In genomic region chr17:1474402-1475189, GRCh38 we compare ENCODE assay signal across 12 cellular contexts. TPM values are rescaled to one million over a fixed set of nuclear protein-coding genes. Genes with fewer than 3 reads are reported as not detected.
A peak's percentile ranks its signal among the peaks of the same experiment; 100 is the strongest.
DNase-seq lines count a peak whose midpoint lies in the region; ATAC-seq and TF ChIP-seq lines count a peak whose summit lies in the region.
"Had no signal": no experiment of that assay in that cellular context is flagged by ENCODE, and none has a peak within 500 bp of the region (broad histone marks: within the 10 kb centered on the region; RNA-seq: fewer than 3 reads in every experiment).

No MANE protein-coding gene starts in this region.

- intact Hi-C loops in gastrocnemius medialis (cut with DNase I; ENCODE audit: low total_unique reads) = no loop called here

- peak; percentile 49 for DNase-seq in CD1c-positive myeloid dendritic cell (ENCODE audit: extremely low spot score)
- peak; percentile 81 for DNase-seq in glomerular visceral epithelial cell (ENCODE audit: extremely low spot score)
- no peak for DNase-seq in NCI-H1092 (lab: John Stamatoyannopoulos, UW)
- DNase-seq in activated T-cell treated with anti-CD3 and anti-CD28 coated beads, Interleukin-2, amount 50 U/mL, for 24 hours = no peak
- no peak for DNase-seq in NCI-H526 treated with DMSO at 0.1 percent for 48 hours (lab: John Stamatoyannopoulos, UW)
- DNase-seq in gastrocnemius medialis = no peak
- DNase-seq: NCI-H1436, RPMI8226 had no signal

- H3K27ac ChIP-seq in gastrocnemius medialis = peak overlapping the region in 1 of 4 donors; percentile 31
- H3K27ac ChIP-seq: epithelial cell of prostate, prostate gland had no signal

- peaks cover 17% of the 10 kb centered on the region for H3K4me1 Mint-ChIP-seq in activated T-cell treated with anti-CD3 and anti-CD28 coated beads, Interleukin-2, amount 50 U/mL, for 24 hours (ENCODE audit: low read depth)

- peak; percentile 67 for ATAC-seq in GM19372 (IDR thresholded peaks at IDR 0.05; ENCODE audit: low read depth, unreplicated experiment)
- ATAC-seq in HG03097 (IDR thresholded peaks at IDR 0.05; ENCODE audit: low FRiP score, unreplicated experiment) = peak; percentile 59
- ATAC-seq in gastrocnemius medialis = no peak

- TF ChIP-seq POLR2A in gastrocnemius medialis (IDR thresholded peaks at IDR 0.05) = no peak

- H3K9me3 ChIP-seq in gastrocnemius medialis = no peaks in the 10 kb centered on the region
- H3K9me3 ChIP-seq: prostate gland had no signal

- H3K27ac Mint-ChIP-seq in activated T-cell treated with anti-CD3 and anti-CD28 coated beads, Interleukin-2, amount 50 U/mL, for 24 hours = no peak overlapping the region

- TF ChIP-seq CTCF in gastrocnemius medialis (IDR thresholded peaks at IDR 0.05 in 4 of 5, conservative IDR thresholded peaks at IDR 0.05 in 1 of 5) = no peak

- peaks cover 0 to 49% of the 10 kb centered on the region in 2 donors for H3K36me3 ChIP-seq in gastrocnemius medialis

- no peaks in the 10 kb centered on the region for H3K27me3 Mint-ChIP-seq in activated T-cell treated with anti-CD3 and anti-CD28 coated beads, Interleukin-2, amount 50 U/mL, for 24 hours

- in situ Hi-C loops in gastrocnemius medialis (cut with MboI; ENCODE audit: low sequenced_read_pairs in 4 of 4) = no loop called here

- H3K36me3 Mint-ChIP-seq in activated T-cell treated with anti-CD3 and anti-CD28 coated beads, Interleukin-2, amount 50 U/mL, for 24 hours (ENCODE audit: low read depth) = peaks cover 22% of the 10 kb centered on the region

- H3K9me3 Mint-ChIP-seq in activated T-cell treated with anti-CD3 and anti-CD28 coated beads, Interleukin-2, amount 50 U/mL, for 24 hours = no peaks in the 10 kb centered on the region

- H3K4me3 ChIP-seq in gastrocnemius medialis = no peak overlapping the region
- H3K4me3 ChIP-seq: prostate gland had no signal

- H3K4me3 Mint-ChIP-seq in activated T-cell treated with anti-CD3 and anti-CD28 coated beads, Interleukin-2, amount 50 U/mL, for 24 hours = no peak overlapping the region

- H3K27me3 ChIP-seq in gastrocnemius medialis = no peaks in the 10 kb centered on the region

- H3K4me1 ChIP-seq in gastrocnemius medialis = peaks cover 3 to 6% of the 10 kb centered on the region in 2 donors
- H3K4me1 ChIP-seq: prostate gland had no signal

RNA-seq across cellular contexts. Expression of gene MYO1C, which starts 17.9 kb away (rescaled TPM):
- total RNA-seq in gastrocnemius medialis = 10 to 100 TPM; 24.8 to 76.6 (median 58.6) TPM

RNA-seq across cellular contexts. Expression of gene CRK, which starts 18.6 kb away (rescaled TPM):
- 10 to 100 TPM; 48.6 to 64.6 (median 56.7) TPM for total RNA-seq in gastrocnemius medialis

RNA-seq across cellular contexts. Expression of gene INPP5K, which starts 41.8 kb away (rescaled TPM):
- 100 to 1,000 TPM; 102 to 196 (median 114) TPM for total RNA-seq in gastrocnemius medialis

Comparison
In these comparisons a context has a peak if more than half of its experiments do, and no peak if none do; other contexts are left out.
1. DNase-seq: peak in CD1c-positive myeloid dendritic cell (single experiment) and glomerular visceral epithelial cell (single experiment); none in NCI-H1092 (single experiment), activated T-cell treated with anti-CD3 and anti-CD28 coated beads, Interleukin-2, amount 50 U/mL, for 24 hours (single experiment), NCI-H526 treated with DMSO at 0.1 percent for 48 hours (single experiment) and gastrocnemius medialis (0 of 2).
2. ATAC-seq: peak in GM19372 (single experiment) and HG03097 (single experiment); none in gastrocnemius medialis (0 of 2).